In genomic region chr6:9397981-9398559, GRCh38 we compare ENCODE assay signal across 13 cellular contexts.
DNase-seq lines count a peak whose midpoint lies in the region; ATAC-seq and TF ChIP-seq lines count a peak whose summit lies in the region.
"Had no signal": no experiment of that assay in that cellular context is flagged by ENCODE, and none has a peak within 500 bp of the region (broad histone marks: within the 10 kb centered on the region; RNA-seq: fewer than 3 reads in every experiment).

No MANE protein-coding gene starts in this region.

- no peaks in the 10 kb centered on the region for H3K9me2 ChIP-seq in SK-N-SH

- no peak for TF ChIP-seq CTCF in SK-N-SH (IDR thresholded peaks at IDR 0.05)
- TF ChIP-seq CTCF in spleen (IDR thresholded peaks at IDR 0.05 in 8 of 11, conservative IDR thresholded peaks at IDR 0.05 in 3 of 11) = no peak
- no peak for TF ChIP-seq CTCF in esophagus squamous epithelium (IDR thresholded peaks at IDR 0.05)

- no peak overlapping the region for H3K9ac ChIP-seq in SK-N-SH

- no peaks in the 10 kb centered on the region for H4K20me1 ChIP-seq in SK-N-SH (ENCODE audit: insufficient read depth)

- no peaks in the 10 kb centered on the region for H3K79me2 ChIP-seq in SK-N-SH (ENCODE audit: insufficient read depth)

- TF ChIP-seq EP300 in SK-N-SH (IDR thresholded peaks at IDR 0.05; ENCODE audit: borderline replicate concordance in 1 of 2, low read depth in 1 of 2, low read length in 1 of 2) = no peak

- CTCF ChIA-PET in SK-N-SH (lab: Yijun Ruan, JAX) = no interaction called here

- no peaks in the 10 kb centered on the region for H3F3A ChIP-seq in SK-N-SH (replicated peaks; ENCODE audit: insufficient read depth)

- ATAC-seq in HG03342 (IDR thresholded peaks at IDR 0.05; ENCODE audit: unreplicated experiment) = no peak
- ATAC-seq in HG02884 (IDR thresholded peaks at IDR 0.05; ENCODE audit: unreplicated experiment) = no peak
- ATAC-seq: activated naive CD4-positive, alpha-beta T cell treated with anti-CD3 and anti-CD28 coated beads, Interleukin-2, amount 50 U/mL, for 72 hours; HCT116 had no signal

- no peak for TF ChIP-seq POLR2A in spleen (IDR thresholded peaks at IDR 0.05)
- no peak for TF ChIP-seq POLR2A in esophagus squamous epithelium (IDR thresholded peaks at IDR 0.05)

- H3K9me3 ChIP-seq in SK-N-SH = no peaks in the 10 kb centered on the region
- peaks cover 0 to 7% (median 0%) of the 10 kb centered on the region in 8 donors for H3K9me3 ChIP-seq in spleen
- no peaks in the 10 kb centered on the region for H3K9me3 ChIP-seq in esophagus squamous epithelium

- POLR2A ChIA-PET in SK-N-SH (lab: Yijun Ruan, JAX) = no interaction called here

- no peak overlapping the region for H3K4me2 ChIP-seq in SK-N-SH

- H3K27me3 ChIP-seq in SK-N-SH (ENCODE audit: insufficient read depth) = peaks cover 18% of the 10 kb centered on the region; the same call in 1 of the 2 replicates
- H3K27me3 ChIP-seq in spleen (replicated peaks in 1 of 7) = peaks cover 0 to 8% (median 0%) of the 10 kb centered on the region in 7 donors
- peaks cover 0 to 7% (median 0%) of the 10 kb centered on the region in 4 donors for H3K27me3 ChIP-seq in esophagus squamous epithelium

- H3K4me3 ChIP-seq in SK-N-SH (ENCODE audit: low read depth in 2 of 2, low read length in 1 of 2) (no peak overlapping the region), spleen (no peak overlapping the region), esophagus squamous epithelium (no peak overlapping the region)
- H3K4me3 ChIP-seq: skin epidermis had no signal

- no peaks in the 10 kb centered on the region for H3K36me3 ChIP-seq in SK-N-SH (replicated peaks in 1 of 2; ENCODE audit: control insufficient read depth in 1 of 2, insufficient read depth in 2 of 2, low read length in 1 of 2)
- H3K36me3 ChIP-seq in spleen = no peaks in the 10 kb centered on the region
- H3K36me3 ChIP-seq in esophagus squamous epithelium = no peaks in the 10 kb centered on the region

- intact Hi-C loops in spleen (cut with DNase I; ENCODE audit: low total_unique reads) = no loop called here
- intact Hi-C loops in esophagus squamous epithelium (cut with DNase I) = no loop called here

- WGBS in SK-N-SH (ENCODE audit: low lambda C conversion rate) = 21% methylated on average over 10 of the region's 10 CpGs
- 72 to 90% (median 80%) methylated on average over 10 of the region's 10 CpGs for WGBS in spleen, 5 donors
- WGBS in esophagus squamous epithelium, 2 donors = 64 to 79% methylated on average over 9 to 10 of the region's 10 CpGs

- H3K4me1 ChIP-seq in SK-N-SH (ENCODE audit: control insufficient read depth in 1 of 2, insufficient read depth in 2 of 2, low read depth in 1 of 2, low read length in 1 of 2) (peaks cover 0 to 11% of the 10 kb centered on the region in 2 experiments; a peak in 1 of 4 replicates), spleen (no peaks in the 10 kb centered on the region), esophagus squamous epithelium (no peaks in the 10 kb centered on the region)

- no peak for TF ChIP-seq RAD21 in SK-N-SH (IDR thresholded peaks at IDR 0.05; ENCODE audit: low read length)

- no peak overlapping the region for H2AFZ ChIP-seq in SK-N-SH (ENCODE audit: low read depth)

- no peak overlapping the region for H3K27ac ChIP-seq in SK-N-SH (ENCODE audit: low read depth in 2 of 2, low read length in 1 of 2)
- no peak overlapping the region for H3K27ac ChIP-seq in spleen
- H3K27ac ChIP-seq in esophagus squamous epithelium = no peak overlapping the region
- H3K27ac ChIP-seq: skin epidermis had no signal

- DNase-seq in DMS153 treated with DMSO at 0.1 percent for 48 hours (lab: John Stamatoyannopoulos, UW; ENCODE audit: unreplicated experiment) (peak; percentile 44), NCI-H1694 treated with DMSO at 0.1 percent for 48 hours (lab: John Stamatoyannopoulos, UW) (peak; percentile 76), SK-N-SH (peak; percentile 2), left kidney (ENCODE audit: low read depth, low spot score) (peak; percentile 34), spleen (no peak), esophagus squamous epithelium (lab: John Stamatoyannopoulos, UW) (no peak)
- DNase-seq: activated CD4-positive, alpha-beta T cell treated with anti-CD3 and anti-CD28 coated beads, Interleukin-2, amount 50 U/mL, for 1 hour; AML-193 had no signal

TF ChIP-seq in SK-N-SH, 30 proteins besides CTCF, POLR2A, EP300 and RAD21:
- TF ChIP-seq GATA2 (CRISPR knock-in tag; IDR thresholded peaks at IDR 0.05) = peak; percentile 67
- TF ChIP-seq SMC3 (IDR thresholded peaks at IDR 0.05; ENCODE audit: low read depth, low read length) = no peak

Comparison
In these comparisons a context has a peak if more than half of its experiments do, and no peak if none do; other contexts are left out.
1. DNase-seq: peak in DMS153 treated with DMSO at 0.1 percent for 48 hours (single experiment), NCI-H1694 treated with DMSO at 0.1 percent for 48 hours (single experiment), SK-N-SH (single experiment) and left kidney (single experiment); none in spleen (single experiment) and esophagus squamous epithelium (single experiment).